Comparison of ENCODE assay signal across 8 cellular contexts in genomic region chr12:49553512-49554088, GRCh38. TPM values are rescaled to one million over a fixed set of nuclear protein-coding genes. Genes with fewer than 3 reads are reported as not detected.
A peak's percentile ranks its signal among the peaks of the same experiment; 100 is the strongest.
DNase-seq lines count a peak whose midpoint lies in the region; ATAC-seq, FAIRE-seq and TF ChIP-seq lines count a peak whose summit lies in the region.

No MANE protein-coding gene starts in this region.

- ATAC-seq in GM23338 (peak; percentile 51), gastrocnemius medialis (no peak), HG03439 (IDR thresholded peaks at IDR 0.05; ENCODE audit: unreplicated experiment) (no peak), GM19023 (IDR thresholded peaks at IDR 0.05; ENCODE audit: unreplicated experiment) (no peak)

- peak; percentile 75 to 85 for TF ChIP-seq RAD21 in H1 (IDR thresholded peaks at IDR 0.05 in 1 of 2, conservative IDR thresholded peaks at IDR 0.05 in 1 of 2; ENCODE audit: low read depth in 2 of 2, low read length in 2 of 2)

- no peak overlapping the region for H2BK15ac ChIP-seq in H1 (ENCODE audit: low read length)

- H3K23me2 ChIP-seq in H1 (ENCODE audit: low read depth, low read length), result peaks cover 8% of the 10 kb centered on the region; the same call in 1 of the 2 replicates

- H2BK12ac ChIP-seq in H1 (ENCODE audit: low read depth, low read length), result no peak overlapping the region

- DNase-seq in CD14-positive monocyte (ENCODE audit: low spot score), result no peak
- DNase-seq in GM23338 (ENCODE audit: low spot score), result peak; percentile 85
- peak; percentile 59 for DNase-seq in NCI-H82 treated with DMSO at 0.1 percent for 48 hours (lab: John Stamatoyannopoulos, UW; ENCODE audit: unreplicated experiment)
- no peak for DNase-seq in H1 (ENCODE audit: low read depth in 1 of 2, low spot score in 2 of 2)
- DNase-seq in gastrocnemius medialis, result no peak
- no peak for DNase-seq in NCI-H1048 (lab: John Stamatoyannopoulos, UW)

- H3K4me1 ChIP-seq in GM23338 (ENCODE audit: insufficient read depth) (no peaks in the 10 kb centered on the region; the same call in 1 of the 2 replicates), H1 (replicated peaks in 1 of 4; ENCODE audit: control insufficient read depth in 3 of 4, insufficient read depth in 4 of 4, low read length in 3 of 4) (peaks cover 0 to 12% (median 8%) of the 10 kb centered on the region in 4 experiments; a peak in 6 of 7 replicates), gastrocnemius medialis (peaks cover 19 to 22% of the 10 kb centered on the region in 2 donors)

- no peak overlapping the region for H2BK20ac ChIP-seq in H1 (ENCODE audit: low read length)

- no peak overlapping the region for H3K4me3 Mint-ChIP-seq in CD14-positive monocyte
- H3K4me3 Mint-ChIP-seq in GM23338, result no peak overlapping the region

- H4K20me1 ChIP-seq in GM23338 (replicated peaks; ENCODE audit: insufficient read depth) (no peaks in the 10 kb centered on the region), H1 (replicated peaks in 1 of 2; ENCODE audit: control insufficient read depth in 1 of 2, insufficient read depth in 2 of 2, low read length in 2 of 2) (peaks cover 0 to 2% of the 10 kb centered on the region in 2 experiments)

- intact Hi-C loops in CD14-positive monocyte (cut with micrococcal nuclease), result no loop called here
- intact Hi-C loops in gastrocnemius medialis (cut with DNase I; ENCODE audit: low total_unique reads), result loop anchor here (2.0 kb wide), 1 partner anchor 13 kb away; no protein-coding TSS in a partner anchor

- WGBS in H1 (ENCODE audit: extremely low coverage in 1 of 2, insufficient coverage in 1 of 2, insufficient read length in 1 of 2, insufficient replicate concordance in 2 of 2, low coverage in 1 of 2, low lambda C conversion rate in 2 of 2, missing lambda C conversion rate in 1 of 2), 2 experiments, result 85% methylated on average over 2 of the region's 2 CpGs; no CpG with 5 or more reads in 1 of the 2 experiments

- H3K9me3 Mint-ChIP-seq in CD14-positive monocyte (peaks cover 0 to 4% (median 1%) of the 10 kb centered on the region in 7 donors), GM23338 (no peaks in the 10 kb centered on the region)

- no peak overlapping the region for H2AK5ac ChIP-seq in H1 (ENCODE audit: low read depth, low read length)

- no peak overlapping the region for H3K18ac ChIP-seq in H1 (ENCODE audit: extremely low read depth, low read length)

- H3F3A ChIP-seq in GM23338 (replicated peaks; ENCODE audit: low read depth), result no peaks in the 10 kb centered on the region

- H3K27me3 Mint-ChIP-seq in CD14-positive monocyte (ENCODE audit: low read depth in 3 of 3), result peaks cover 21 to 34% (median 31%) of the 10 kb centered on the region in 3 donors
- H3K27me3 Mint-ChIP-seq in GM23338 (ENCODE audit: insufficient read depth, low read depth, poor library complexity), result peaks cover 33% of the 10 kb centered on the region

- H3K4me3 ChIP-seq in GM23338, result no peak overlapping the region
- no peak overlapping the region for H3K4me3 ChIP-seq in H1 (ENCODE audit: extremely low read depth in 1 of 4, insufficient read depth in 2 of 4, low read depth in 3 of 4, low read length in 4 of 4)
- no peak overlapping the region for H3K4me3 ChIP-seq in gastrocnemius medialis

- H4K91ac ChIP-seq in H1 (replicated peaks; ENCODE audit: insufficient read length, low read length), result no peak overlapping the region

- H3K56ac ChIP-seq in H1 (replicated peaks; ENCODE audit: insufficient read length, low read depth, low read length), result no peak overlapping the region

- in situ Hi-C loops in gastrocnemius medialis (cut with MboI; ENCODE audit: low sequenced_read_pairs in 4 of 4), result no loop called here

- H2BK120ac ChIP-seq in H1 (replicated peaks; ENCODE audit: low read depth, low read length), result no peak overlapping the region

- H4K5ac ChIP-seq in H1 (ENCODE audit: insufficient read length, low read depth, low read length), result no peak overlapping the region

- peaks cover 18 to 25% of the 10 kb centered on the region in 2 donors for H3K36me3 Mint-ChIP-seq in CD14-positive monocyte
- H3K36me3 Mint-ChIP-seq in GM23338 (ENCODE audit: low read depth), result peaks cover 7% of the 10 kb centered on the region

- no peak overlapping the region for H3K14ac ChIP-seq in H1 (ENCODE audit: insufficient read length)

- H3K27me3 ChIP-seq in GM23338 (ENCODE audit: insufficient read depth), result peaks cover 45% of the 10 kb centered on the region
- H3K27me3 ChIP-seq in H1 (replicated peaks in 1 of 4; ENCODE audit: control insufficient read depth in 3 of 4, extremely low read depth in 1 of 4, insufficient read depth in 3 of 4, low read length in 3 of 4), result peaks cover 4 to 28% (median 20%) of the 10 kb centered on the region in 4 experiments
- H3K27me3 ChIP-seq in gastrocnemius medialis, result peaks cover 0 to 10% (median 0%) of the 10 kb centered on the region in 3 donors

- H3K27ac ChIP-seq in GM23338 (ENCODE audit: low read depth) (no peak overlapping the region), H1 (ENCODE audit: low read depth, low read length) (no peak overlapping the region), gastrocnemius medialis (no peak overlapping the region)

- TF ChIP-seq CTCF in CD14-positive monocyte (IDR thresholded peaks at IDR 0.05), result peak; percentile 16
- peak; percentile 83 to 91 for TF ChIP-seq CTCF in GM23338 (conservative IDR thresholded peaks at IDR 0.05; ENCODE audit: low read depth in 2 of 2)
- peak in 2 of 3 experiments; percentile 82 to 99; a peak in 3 of 4 replicates for TF ChIP-seq CTCF in H1 (IDR thresholded peaks at IDR 0.05; ENCODE audit: control extremely low read depth in 1 of 3, insufficient read depth in 1 of 3, low read depth in 1 of 3, low read length in 3 of 3)
- TF ChIP-seq CTCF in gastrocnemius medialis (IDR thresholded peaks at IDR 0.05 in 4 of 5, conservative IDR thresholded peaks at IDR 0.05 in 1 of 5), result peak in 3 of 5 experiments; percentile 7 to 39 (median 15)

- H2BK5ac ChIP-seq in H1 (ENCODE audit: low read depth, low read length), result no peak overlapping the region

- no peak overlapping the region for H3K9ac ChIP-seq in H1 (replicated peaks in 1 of 4; ENCODE audit: extremely low read depth in 1 of 4, low read depth in 3 of 4, low read length in 3 of 4)

- no peak for TF ChIP-seq EP300 in H1 (IDR thresholded peaks at IDR 0.05; ENCODE audit: borderline replicate concordance in 1 of 2, low read depth in 2 of 2, low read length in 2 of 2)

- no peaks in the 10 kb centered on the region for H3K9me2 ChIP-seq in GM23338 (ENCODE audit: insufficient read depth)

- CTCF ChIA-PET in H1 (lab: Charles Lee; ENCODE audit: partially characterized antibody), result interaction anchor here (0.6 to 14.0 kb wide), 53 partner anchors 8 to 455 kb away, joined by 3 to 171 read pairs (median 5); partner anchors contain the start of genes DNAJC22, FAM186B, KCNH3 and MCRS1

- H3K4me1 Mint-ChIP-seq in CD14-positive monocyte (peaks cover 6% of the 10 kb centered on the region), GM23338 (peaks cover 6% of the 10 kb centered on the region; the same call in 1 of the 3 replicates)

- H3K79me2 ChIP-seq in GM23338 (replicated peaks; ENCODE audit: insufficient read depth), result no peaks in the 10 kb centered on the region
- H3K79me2 ChIP-seq in H1 (ENCODE audit: control insufficient read depth in 1 of 2, insufficient read depth in 2 of 2, low read length in 2 of 2), result no peaks in the 10 kb centered on the region

- H3K27ac Mint-ChIP-seq in CD14-positive monocyte (no peak overlapping the region), GM23338 (peak overlapping the region; percentile 21; the same call in 1 of the 2 replicates)

- peaks cover 2% of the 10 kb centered on the region; the same call in 1 of the 2 replicates for H3K36me3 ChIP-seq in GM23338 (ENCODE audit: insufficient read depth)
- peaks cover 3 to 9% (median 6%) of the 10 kb centered on the region in 4 experiments; a peak in 6 of 8 replicates for H3K36me3 ChIP-seq in H1 (ENCODE audit: control insufficient read depth in 2 of 4, insufficient read depth in 4 of 4, low read length in 3 of 4)
- H3K36me3 ChIP-seq in gastrocnemius medialis, result peaks cover 0 to 25% of the 10 kb centered on the region in 2 donors

- H2AFZ ChIP-seq in GM23338 (no peak overlapping the region), H1 (ENCODE audit: low read length) (no peak overlapping the region)

- no peak overlapping the region for H4K8ac ChIP-seq in H1 (ENCODE audit: extremely low read depth, insufficient read depth, low read length)

- no peak overlapping the region for H3K23ac ChIP-seq in H1 (ENCODE audit: insufficient read length)

- no peaks in the 10 kb centered on the region for H3K79me1 ChIP-seq in H1 (ENCODE audit: low read depth, low read length)

- POLR2A ChIA-PET in H1 (lab: Charles Lee; ENCODE audit: partially characterized antibody), result interaction anchor here (0.6 to 6.7 kb wide), 8 partner anchors 9 to 231 kb away, joined by 3 to 72 read pairs (median 6); partner anchors contain the start of genes MCRS1, SPATS2 and TROAP

- no peak overlapping the region for H3K4me2 ChIP-seq in GM23338
- H3K4me2 ChIP-seq in H1 (ENCODE audit: insufficient read depth in 1 of 2, low read depth in 2 of 2, low read length in 2 of 2), result no peak overlapping the region

- H3K9me3 ChIP-seq in H1 (ENCODE audit: insufficient read depth in 2 of 2, low read depth in 1 of 2, low read length in 1 of 2) (no peaks in the 10 kb centered on the region), gastrocnemius medialis (no peaks in the 10 kb centered on the region)

- peak overlapping the region; percentile 29 for H3K4ac ChIP-seq in H1 (replicated peaks; ENCODE audit: insufficient read length, low read depth, low read length)

- peak; percentile 95 for FAIRE-seq in H1 (lab: Jason Lieb, UNC)

- no peak for TF ChIP-seq POLR2A in H1 (IDR thresholded peaks at IDR 0.05; ENCODE audit: control extremely low read depth in 1 of 2, low read depth in 2 of 2, low read length in 2 of 2)
- TF ChIP-seq POLR2A in gastrocnemius medialis (IDR thresholded peaks at IDR 0.05), result no peak

RNA-seq across cellular contexts. Expression of gene MCRS1, which starts 14.3 kb away (rescaled TPM):
- polyA plus RNA-seq in CD14-positive monocyte (10 to 100 TPM; 50.3 to 52.3 TPM), GM23338 (2016; fragmentation: Nextera tagmentation; extraction: Ambion mirVana) (134 and 139 TPM in 2 replicates), H1 (2011; rRNA removed) (139 and 170 TPM in 2 replicates)
- total RNA-seq in GM23338 (2014; rRNA removed; shearing (Covaris generic)), result 97.6 and 105 TPM in 2 replicates
- total RNA-seq in H1 (2021; fragmentation: NEBNext Ultra II Directional; extraction: Animal tissue kit (Norgen Biotek cat#: 25700)), result 90.3 and 92.5 TPM in 2 replicates
- polyA plus RNA-seq in H1 (2011; cell fraction: cytosol; rRNA removed), result 135 TPM
- polyA plus RNA-seq in H1 (2011; cell fraction: nucleus; rRNA removed), result 210 TPM
- 51.5 to 92.0 TPM (median 89.3 TPM) in 4 replicates for polyA plus RNA-seq in H1 (2012, experiment 1 of 2)
- 112 TPM for polyA plus RNA-seq in H1 (2012, experiment 2 of 2)
- polyA plus RNA-seq in H1 (2013, experiment 1 of 2), result 54.6 TPM
- polyA plus RNA-seq in H1 (2013, experiment 2 of 2), result 56.7 TPM
- 83.5 and 103 TPM in 2 replicates for polyA minus RNA-seq in H1 (2011; rRNA and poly(A)+ RNA removed)
- polyA minus RNA-seq in H1 (2011; cell fraction: cytosol; rRNA and poly(A)+ RNA removed), result 48.8 TPM
- polyA minus RNA-seq in H1 (2011; cell fraction: nucleus; rRNA and poly(A)+ RNA removed), result 55.8 TPM
- total RNA-seq in gastrocnemius medialis, result 10 to 100 TPM; 28.7 to 62.0 (median 34.6) TPM

RNA-seq across cellular contexts. Expression of gene KCNH3, which starts 14.8 kb away (rescaled TPM):
- 1 to 10 TPM; 1.3 to 3.3 TPM for polyA plus RNA-seq in CD14-positive monocyte
- total RNA-seq in GM23338 (2014; rRNA removed; shearing (Covaris generic)), result 0.12 and 0.52 TPM in 2 replicates
- 0.21 and 0.28 TPM in 2 replicates for polyA plus RNA-seq in GM23338 (2016; fragmentation: Nextera tagmentation; extraction: Ambion mirVana)
- 0.24 and 0.36 TPM in 2 replicates for total RNA-seq in H1 (2021; fragmentation: NEBNext Ultra II Directional; extraction: Animal tissue kit (Norgen Biotek cat#: 25700))
- 0.47 and 0.50 TPM in 2 replicates for polyA plus RNA-seq in H1 (2011; rRNA removed)
- 0.50 TPM for polyA plus RNA-seq in H1 (2011; cell fraction: cytosol; rRNA removed)
- 1.6 TPM for polyA plus RNA-seq in H1 (2011; cell fraction: nucleus; rRNA removed)
- 0.24 to 0.67 TPM (median 0.60 TPM) in 3 of 4 replicates, not detected in the other for polyA plus RNA-seq in H1 (2012, experiment 1 of 2)
- polyA plus RNA-seq in H1 (2012, experiment 2 of 2), result 0.18 TPM
- polyA plus RNA-seq in H1 (2013, experiment 1 of 2), result 0.36 TPM
- polyA plus RNA-seq in H1 (2013, experiment 2 of 2), result 0.15 TPM
- polyA minus RNA-seq in H1 (2011; rRNA and poly(A)+ RNA removed), result 0.17 and 0.19 TPM in 2 replicates
- polyA minus RNA-seq in H1 (2011; cell fraction: cytosol; rRNA and poly(A)+ RNA removed), result not detected
- polyA minus RNA-seq in H1 (2011; cell fraction: nucleus; rRNA and poly(A)+ RNA removed), result 0.80 TPM
- not detected for total RNA-seq in gastrocnemius medialis

RNA-seq across cellular contexts. Expression of gene FAM186B, which starts 51.8 kb away (rescaled TPM):
- polyA plus RNA-seq in CD14-positive monocyte (not detected), GM23338 (2016; fragmentation: Nextera tagmentation; extraction: Ambion mirVana) (0.21 and 0.31 TPM in 2 replicates), H1 (2011; rRNA removed) (0.12 and 0.13 TPM in 2 replicates)
- total RNA-seq in GM23338 (2014; rRNA removed; shearing (Covaris generic)), result 0.08 and 0.38 TPM in 2 replicates
- 0.21 and 0.73 TPM in 2 replicates for total RNA-seq in H1 (2021; fragmentation: NEBNext Ultra II Directional; extraction: Animal tissue kit (Norgen Biotek cat#: 25700))
- 0.28 TPM for polyA plus RNA-seq in H1 (2011; cell fraction: cytosol; rRNA removed)
- 0.34 TPM for polyA plus RNA-seq in H1 (2011; cell fraction: nucleus; rRNA removed)
- 0.52 to 0.70 TPM (median 0.58 TPM) in 4 replicates for polyA plus RNA-seq in H1 (2012, experiment 1 of 2)
- polyA plus RNA-seq in H1 (2012, experiment 2 of 2), result 0.09 TPM
- 0.18 TPM for polyA plus RNA-seq in H1 (2013, experiment 1 of 2)
- polyA plus RNA-seq in H1 (2013, experiment 2 of 2), result 0.09 TPM
- 0.41 and 0.46 TPM in 2 replicates for polyA minus RNA-seq in H1 (2011; rRNA and poly(A)+ RNA removed)
- polyA minus RNA-seq in H1 (2011; cell fraction: cytosol; rRNA and poly(A)+ RNA removed), result not detected
- polyA minus RNA-seq in H1 (2011; cell fraction: nucleus; rRNA and poly(A)+ RNA removed), result 0.20 TPM
- total RNA-seq in gastrocnemius medialis, result 1 to 10 TPM in 1 of 4 donors, under 1 TPM in 3; 0.31 to 1.0 (median 0.70) TPM

Comparison
In these comparisons a context has a peak if more than half of its experiments do, and no peak if none do; other contexts are left out.
1. DNase-seq: peak in GM23338 (single experiment) and NCI-H82 treated with DMSO at 0.1 percent for 48 hours (single experiment); none in CD14-positive monocyte (single experiment), H1 (0 of 2), gastrocnemius medialis (0 of 2) and NCI-H1048 (single experiment).
2. CTCF ChIP-seq: peak in every context shown above with its lines; median percentile 90 in H1; 87 in GM23338; 16 in CD14-positive monocyte; 15 in gastrocnemius medialis.